In genomic region chr1:94898486-94899385, GRCh38 we compare ENCODE assay signal across 1 cellular context.
TF ChIP-seq lines count a peak whose summit lies in the region.

No MANE protein-coding gene starts in this region.

TF ChIP-seq in HepG2, 621 proteins besides CTCF, POLR2A, EP300 and RAD21 (continued from another document):
- TF ChIP-seq ZNF609 (CRISPR knock-in tag; IDR thresholded peaks at IDR 0.05; ENCODE audit: borderline replicate concordance): no peak
